8 cellular contexts compared by ENCODE assay signal in the genomic region with DNA sequence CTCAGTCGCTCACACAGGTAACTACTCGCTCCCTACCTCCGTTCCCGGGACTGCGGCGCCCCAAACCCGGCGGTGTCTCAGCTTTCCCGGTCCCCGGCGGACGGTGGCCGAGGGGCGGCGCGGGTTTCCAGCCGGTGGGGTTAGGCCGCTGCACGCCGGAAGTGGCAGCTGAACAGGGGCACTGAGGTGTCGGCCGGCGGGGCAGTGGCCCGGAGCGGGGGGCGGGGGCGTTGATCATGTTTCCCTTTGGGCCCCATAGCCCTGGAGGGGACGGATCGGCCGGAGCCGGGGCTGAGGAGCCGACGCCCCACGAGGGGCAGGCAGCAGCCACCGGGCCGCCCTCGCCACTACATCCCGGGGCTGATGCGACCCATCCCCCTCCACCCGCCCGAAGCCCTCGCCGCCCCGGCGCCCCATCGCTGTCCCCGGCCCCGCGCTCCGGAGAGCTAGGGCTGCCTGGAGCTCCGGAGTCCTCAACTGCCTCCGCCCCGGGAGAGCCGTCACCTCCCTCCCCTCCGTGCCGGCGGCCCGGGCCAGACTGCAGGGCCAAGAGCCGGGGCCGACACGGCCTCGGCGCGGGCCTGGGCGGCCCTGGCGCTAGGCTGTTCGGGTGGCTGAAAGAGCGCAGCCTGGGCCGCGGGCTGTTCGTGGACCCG. TPM values are rescaled to one million over a fixed set of nuclear protein-coding genes. Genes with fewer than 3 reads are reported as not detected.
A peak's percentile ranks its signal among the peaks of the same experiment; 100 is the strongest.
DNase-seq lines count a peak whose midpoint lies in the region; ATAC-seq and TF ChIP-seq lines count a peak whose summit lies in the region.

A gene with protein sequence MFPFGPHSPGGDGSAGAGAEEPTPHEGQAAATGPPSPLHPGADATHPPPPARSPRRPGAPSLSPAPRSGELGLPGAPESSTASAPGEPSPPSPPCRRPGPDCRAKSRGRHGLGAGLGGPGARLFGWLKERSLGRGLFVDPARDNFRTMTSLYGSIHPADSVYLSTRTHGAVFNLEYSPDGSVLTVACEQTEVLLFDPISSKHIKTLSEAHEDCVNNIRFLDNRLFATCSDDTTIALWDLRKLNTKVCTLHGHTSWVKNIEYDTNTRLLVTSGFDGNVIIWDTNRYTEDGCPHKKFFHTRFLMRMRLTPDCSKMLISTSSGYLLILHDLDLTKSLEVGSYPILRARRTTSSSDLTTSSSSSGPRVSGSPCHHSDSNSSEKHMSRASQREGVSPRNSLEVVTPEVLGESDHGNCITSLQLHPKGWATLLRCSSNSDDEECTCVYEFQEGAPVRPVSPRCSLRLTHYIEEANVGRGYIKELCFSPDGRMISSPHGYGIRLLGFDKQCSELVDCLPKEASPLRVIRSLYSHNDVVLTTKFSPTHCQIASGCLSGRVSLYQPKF (plus strand): TSS at position 167 of the 656 bp plus-strand sequence. CDS start 70 bp downstream, at position 237.

- peak; percentile 61 for ATAC-seq in GM19438 (IDR thresholded peaks at IDR 0.05; ENCODE audit: low read depth, unreplicated experiment)
- ATAC-seq in HG03575 (IDR thresholded peaks at IDR 0.05; ENCODE audit: extremely low read depth, insufficient number of reproducible peaks, low FRiP score, unreplicated experiment), result peak; percentile 42
- ATAC-seq in mucosa of descending colon, result peak; percentile 97

- H3K36me3 ChIP-seq in NT2/D1 (ENCODE audit: insufficient read depth, insufficient read length, low read length) (peaks cover 13% of the 10 kb centered on the region), mucosa of descending colon (ENCODE audit: low read depth) (no peaks in the 10 kb centered on the region)

- H3K4me1 ChIP-seq in NT2/D1 (ENCODE audit: insufficient read depth, insufficient read length) (no peaks in the 10 kb centered on the region), mucosa of descending colon (ENCODE audit: low read depth) (peaks cover 17% of the 10 kb centered on the region)

- H3K4me3 ChIP-seq in NT2/D1 (ENCODE audit: insufficient read length, low read depth), result peak within 1 kb of the TSS; percentile 88
- peak within 1 kb of the TSS; percentile 74 for H3K4me3 ChIP-seq in epithelial cell of esophagus (ENCODE audit: low read length)
- peak within 1 kb of the TSS; percentile 79 for H3K4me3 ChIP-seq in mucosa of descending colon

- H3K27me3 ChIP-seq in NT2/D1 (ENCODE audit: insufficient read depth, insufficient read length), result no peaks in the 10 kb centered on the region

- H3K9me3 ChIP-seq in NT2/D1 (ENCODE audit: insufficient read depth, low read length), result no peaks in the 10 kb centered on the region
- H3K9me3 ChIP-seq in mucosa of descending colon, result no peaks in the 10 kb centered on the region

- intact Hi-C loops in mucosa of descending colon (cut with DNase I, micrococcal nuclease), result no loop called here

- H3K9ac ChIP-seq in NT2/D1 (ENCODE audit: insufficient read length, low read depth), result peak within 1 kb of the TSS; percentile 95

- TF ChIP-seq CTCF in epithelial cell of esophagus (IDR thresholded peaks at IDR 0.05; ENCODE audit: insufficient read depth, low read depth, low read length, missing control alignments), result peak; percentile 9
- TF ChIP-seq CTCF in mucosa of descending colon (IDR thresholded peaks at IDR 0.05), result no peak

- peak; percentile 91 for DNase-seq in COLO668 (lab: John Stamatoyannopoulos, UW; ENCODE audit: unreplicated experiment)
- DNase-seq in NT2/D1 (ENCODE audit: low read depth, low spot score), result peak; percentile 82
- DNase-seq in activated T-cell treated with anti-CD3 and anti-CD28 coated beads for 1 hour (ENCODE audit: low read depth), result peak; percentile 80
- DNase-seq in epithelial cell of esophagus (ENCODE audit: low read depth), result peak; percentile 90
- DNase-seq in mucosa of descending colon, result peak; percentile 88 to 93 (median 91)
- DNase-seq in stimulated activated CD8-positive, alpha-beta memory T cell treated with anti-CD3 and anti-CD28 coated beads, Interleukin-4, amount 100 ng/mL, for 24 hours (ENCODE audit: low read depth), result peak; percentile 84

RNA-seq across cellular contexts. Expression of the gene that starts here (rescaled TPM):
- total RNA-seq in mucosa of descending colon, result 10 to 100 TPM; 18.5 to 37.8 (median 26.6) TPM

Comparison
In these comparisons a context has a peak if more than half of its experiments do, and no peak if none do; other contexts are left out.
1. Peak in every context shown above with its lines: DNase-seq, ATAC-seq and H3K4me3 ChIP-seq.
2. ATAC-seq: peak in every context shown above with its lines; median percentile 97 in mucosa of descending colon; 61 in GM19438; 42 in HG03575.